In genomic region chr1:70979313-70979712, GRCh38 we compare ENCODE assay signal across 16 cellular contexts.
DNase-seq lines count a peak whose midpoint lies in the region; ATAC-seq, FAIRE-seq and TF ChIP-seq lines count a peak whose summit lies in the region.
"Had no signal": no experiment of that assay in that cellular context is flagged by ENCODE, and none has a peak within 500 bp of the region (broad histone marks: within the 10 kb centered on the region; RNA-seq: fewer than 3 reads in every experiment).

No MANE protein-coding gene starts in this region.

- H3K4me3 ChIP-seq in Loucy (ENCODE audit: low read length, poor library complexity, severe bottlenecking) (no peak overlapping the region), ascending aorta (peak overlapping the region in 1 of 2 donors; percentile 28), pancreas (no peak overlapping the region), small intestine (ENCODE audit: low read depth in 1 of 2, low read length in 2 of 2) (no peak overlapping the region)
- H3K4me3 ChIP-seq: Peyer's patch had no signal

- no peaks in the 10 kb centered on the region for H3F3A ChIP-seq in Loucy (ENCODE audit: low read depth)

- TF ChIP-seq CTCF in CD14-positive monocyte (IDR thresholded peaks at IDR 0.05) (no peak), Loucy (conservative IDR thresholded peaks at IDR 0.05; ENCODE audit: low read length) (no peak), ascending aorta (IDR thresholded peaks at IDR 0.05) (no peak), pancreas (IDR thresholded peaks at IDR 0.05) (no peak)

- H3K27ac ChIP-seq in ascending aorta, result peak overlapping the region; percentile 51 to 53
- H3K27ac ChIP-seq in pancreas, result no peak overlapping the region
- no peak overlapping the region for H3K27ac ChIP-seq in small intestine (ENCODE audit: low read depth in 1 of 2, low read length in 1 of 2)
- H3K27ac ChIP-seq: Peyer's patch had no signal

- peak overlapping the region; percentile 26 for H3K4me2 ChIP-seq in Loucy (ENCODE audit: low read depth, low read length, poor library complexity, severe bottlenecking)

- no peaks in the 10 kb centered on the region for H3K36me3 Mint-ChIP-seq in CD14-positive monocyte
- H3K36me3 Mint-ChIP-seq: CD4-positive, CD25-positive, alpha-beta regulatory T cell; T-cell had no signal

- ATAC-seq in pancreas, result peak in 3 of 4 donors; percentile 60 to 68 (median 62)
- ATAC-seq: T-cell had no signal

- H3K4me1 ChIP-seq in Loucy (ENCODE audit: insufficient read depth, low read length, poor library complexity, severe bottlenecking) (peaks cover 16% of the 10 kb centered on the region), ascending aorta (peaks cover 0 to 13% of the 10 kb centered on the region in 2 donors), pancreas (peaks cover 24 to 40% (median 24%) of the 10 kb centered on the region in 3 donors), small intestine (ENCODE audit: control insufficient read depth in 2 of 2, insufficient read depth in 1 of 2, low read depth in 1 of 2, low read length in 1 of 2) (no peaks in the 10 kb centered on the region)
- H3K4me1 ChIP-seq: Peyer's patch had no signal

- peak overlapping the region in 5 of 7 donors; percentile 14 to 80 (median 67) for H3K27ac Mint-ChIP-seq in CD14-positive monocyte
- H3K27ac Mint-ChIP-seq: CD4-positive, CD25-positive, alpha-beta regulatory T cell; T-cell had no signal

- H3K4me3 Mint-ChIP-seq in CD14-positive monocyte, result peak overlapping the region in 1 of 2 donors; percentile 70
- H3K4me3 Mint-ChIP-seq: CD4-positive, CD25-positive, alpha-beta regulatory T cell; T-cell had no signal

- no peak overlapping the region for H3K9ac ChIP-seq in Loucy (ENCODE audit: low read depth, low read length, poor library complexity, severe bottlenecking)

- 11 to 12% methylated on average over 4 of the region's 4 CpGs for WGBS in pancreas, 2 donors
- 23 to 29% (median 25%) methylated on average over 4 of the region's 4 CpGs for WGBS in small intestine, 3 donors

- H3K9me2 ChIP-seq in Loucy (replicated peaks; ENCODE audit: low read depth, low read length), result no peaks in the 10 kb centered on the region

- H3K9me3 ChIP-seq in Loucy (ENCODE audit: insufficient read depth, low read depth, low read length) (no peaks in the 10 kb centered on the region), ascending aorta (no peaks in the 10 kb centered on the region), pancreas (no peaks in the 10 kb centered on the region), small intestine (ENCODE audit: control insufficient read depth, low read depth) (no peaks in the 10 kb centered on the region)
- H3K9me3 ChIP-seq: Peyer's patch had no signal

- no peaks in the 10 kb centered on the region for H3K36me3 ChIP-seq in Loucy (ENCODE audit: insufficient read depth, low read length)
- H3K36me3 ChIP-seq in ascending aorta, result no peaks in the 10 kb centered on the region
- H3K36me3 ChIP-seq in pancreas, result no peaks in the 10 kb centered on the region
- H3K36me3 ChIP-seq in small intestine (ENCODE audit: control insufficient read depth in 2 of 2, insufficient read depth in 2 of 2, low read length in 2 of 2), result no peaks in the 10 kb centered on the region
- H3K36me3 ChIP-seq: Peyer's patch had no signal

- H3K9me3 Mint-ChIP-seq in CD14-positive monocyte, result no peaks in the 10 kb centered on the region
- H3K9me3 Mint-ChIP-seq: T-cell had no signal

- FAIRE-seq in pancreas (lab: Jason Lieb, UNC) (no peak), small intestine (lab: Jason Lieb, UNC) (no peak)
- FAIRE-seq: H54 had no signal

- intact Hi-C loops in CD14-positive monocyte (cut with micrococcal nuclease), result no loop called here
- intact Hi-C loops in ascending aorta (cut with DNase I), result no loop called here
- intact Hi-C loops in pancreas (cut with DNase I), result no loop called here

- H3K27me3 ChIP-seq in Loucy (ENCODE audit: insufficient read depth, low read length, poor library complexity, severe bottlenecking), result no peaks in the 10 kb centered on the region
- no peaks in the 10 kb centered on the region for H3K27me3 ChIP-seq in ascending aorta
- H3K27me3 ChIP-seq in pancreas, result no peaks in the 10 kb centered on the region
- H3K27me3 ChIP-seq in small intestine (ENCODE audit: control insufficient read depth in 2 of 2, insufficient read depth in 2 of 2, low read length in 2 of 2), result no peaks in the 10 kb centered on the region

- peaks cover 1 to 5% (median 4%) of the 10 kb centered on the region in 3 donors for H3K27me3 Mint-ChIP-seq in CD14-positive monocyte (ENCODE audit: low read depth in 3 of 3)
- H3K27me3 Mint-ChIP-seq: CD4-positive, CD25-positive, alpha-beta regulatory T cell had no signal

- no peak for DNase-seq in CD14-positive monocyte (ENCODE audit: low spot score)
- DNase-seq in ascending aorta (ENCODE audit: low spot score in 2 of 2), result no peak
- peak in 1 of 6 donors; percentile 22 for DNase-seq in pancreas
- no peak for DNase-seq in Kasumi-1 (lab: John Stamatoyannopoulos, UW)
- no peak for DNase-seq in small intestine
- DNase-seq in midbrain (lab: John Stamatoyannopoulos, UW), result no peak
- DNase-seq: CD4-positive, CD25-positive, alpha-beta regulatory T cell; EL; NCI-H1092 treated with DMSO at 0.1 percent for 48 hours; NCI-H146; NCI-H2029 treated with DMSO at 0.1 percent for 48 hours; NCI-H226; Peyer's patch; T-cell had no signal

- H3K79me2 ChIP-seq in Loucy (ENCODE audit: insufficient read depth, low read length), result no peaks in the 10 kb centered on the region

- no peak overlapping the region for H2AFZ ChIP-seq in Loucy (ENCODE audit: low read length)

- no peaks in the 10 kb centered on the region for H4K20me1 ChIP-seq in Loucy (ENCODE audit: insufficient read depth, low read length, poor library complexity, severe bottlenecking)

- H3K4me1 Mint-ChIP-seq in CD14-positive monocyte, result peaks cover 33% of the 10 kb centered on the region
- H3K4me1 Mint-ChIP-seq: T-cell had no signal

Comparison
In these comparisons a context has a peak if more than half of its experiments do, and no peak if none do; other contexts are left out.
1. H3K27ac ChIP-seq: peak in ascending aorta (2 of 2); none in pancreas (0 of 4) and small intestine (0 of 2).